ENCODE assay signal across 23 cellular contexts in genomic region chr15:85157344-85157743, GRCh38.
"Had no signal": no experiment of that assay in that cellular context is flagged by ENCODE, and none has a peak within 500 bp of the region (broad histone marks: within the 10 kb centered on the region; RNA-seq: fewer than 3 reads in every experiment).

No MANE protein-coding gene starts in this region.

- H3K27me3 ChIP-seq: colonic mucosa, gastrocnemius medialis, heart right ventricle, left lung had no signal

- H3K9me3 ChIP-seq: colonic mucosa, gastrocnemius medialis, left lung, lower lobe of right lung had no signal

- H3K4me1 ChIP-seq: colonic mucosa, gastrocnemius medialis, left lung, lower lobe of right lung had no signal

- DNase-seq: colonic mucosa; cortex of kidney; effector CD8-positive, alpha-beta T cell; effector memory CD8-positive, alpha-beta T cell; endodermal cell; erythroblast; foreskin fibroblast; gastrocnemius medialis; glutamatergic neuron; head of caudate nucleus; heart right ventricle; hippocampal formation; left cardiac atrium; left lung; left ventricle myocardium superior; lower lobe of right lung; mesenchymal stem cell; mucosa of descending colon had no signal

- FAIRE-seq: endometrium, islet of Langerhans, keratinocyte had no signal

- ATAC-seq: effector memory CD8-positive, alpha-beta T cell; esophagus mucosa; gastrocnemius medialis; heart right ventricle; left cardiac atrium; left lung; left ventricle myocardium superior; lower lobe of right lung; mucosa of descending colon had no signal

- H3K27ac ChIP-seq: colonic mucosa, epithelial cell of prostate, gastrocnemius medialis, heart right ventricle, left lung, lower lobe of right lung had no signal

- H3K36me3 ChIP-seq: colonic mucosa, gastrocnemius medialis, heart right ventricle, left lung, lower lobe of right lung had no signal

- H3K4me3 ChIP-seq: colonic mucosa, gastrocnemius medialis, heart right ventricle, left lung, lower lobe of right lung, mucosa of descending colon had no signal
